Comparison of ENCODE assay signal across 10 cellular contexts in the genomic region with DNA sequence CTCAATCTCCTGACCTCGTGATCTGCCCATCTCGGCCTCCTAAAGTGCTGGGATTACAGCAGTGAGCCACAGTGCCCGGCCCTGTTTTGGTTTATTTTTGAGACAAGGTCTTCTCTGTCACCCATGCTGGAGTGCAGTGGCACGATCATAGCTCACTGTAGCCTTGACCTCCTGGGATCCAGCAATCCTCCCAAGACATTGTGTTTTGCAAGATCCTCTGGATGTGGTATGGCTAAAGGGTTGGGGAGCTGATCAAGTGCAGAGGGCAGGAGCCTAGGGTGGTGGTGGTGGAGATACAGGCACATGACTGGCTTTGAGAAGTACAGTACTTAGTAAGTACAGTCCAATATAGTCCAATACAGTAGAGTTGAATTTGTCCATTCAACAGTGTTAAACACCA. TPM values are rescaled to one million over a fixed set of nuclear protein-coding genes. Genes with fewer than 3 reads are reported as not detected.
DNase-seq lines count a peak whose midpoint lies in the region; ATAC-seq and TF ChIP-seq lines count a peak whose summit lies in the region.
"Had no signal": no experiment of that assay in that cellular context is flagged by ENCODE, and none has a peak within 500 bp of the region (broad histone marks: within the 10 kb centered on the region; RNA-seq: fewer than 3 reads in every experiment).

No MANE protein-coding gene starts in this region.

- CTCF ChIA-PET in activated CD8-positive, alpha-beta memory T cell treated with anti-CD3 and anti-CD28 coated beads, Interleukin-2, amount 10 ng/mL, durations not matched to agents 7 days and 5 days (lab: Charles Lee) = interaction anchor here (1.0 to 5.5 kb wide), 9 partner anchors 9 to 100 kb away, joined by 3 to 48 read pairs (median 12); partner anchors contain the start of gene TOP2A

- H3K4me1 ChIP-seq in SJSA1 (replicated peaks) (peaks cover 55% of the 10 kb centered on the region), skeletal muscle satellite cell (ENCODE audit: control insufficient read depth, insufficient read depth, low read length) (peaks cover 64% of the 10 kb centered on the region)

- H3K9me3 Mint-ChIP-seq in activated CD8-positive, alpha-beta memory T cell treated with anti-CD3 and anti-CD28 coated beads, Interleukin-2, amount 10 ng/mL, durations not matched to agents 7 days and 5 days (ENCODE audit: low read depth) = no peaks in the 10 kb centered on the region

- H3K27ac Mint-ChIP-seq in activated CD8-positive, alpha-beta memory T cell treated with anti-CD3 and anti-CD28 coated beads, Interleukin-2, amount 10 ng/mL, durations not matched to agents 7 days and 5 days = peak overlapping the region; percentile 75

- H3K27me3 Mint-ChIP-seq in activated CD8-positive, alpha-beta memory T cell treated with anti-CD3 and anti-CD28 coated beads, Interleukin-2, amount 10 ng/mL, durations not matched to agents 7 days and 5 days = peaks cover 21% of the 10 kb centered on the region

- H3K27ac ChIP-seq in SJSA1 (peak overlapping the region; percentile 34; the same call in 1 of the 2 replicates), coronary artery (no peak overlapping the region)
- H3K27ac ChIP-seq: heart left ventricle had no signal

- DNase-seq in activated CD8-positive, alpha-beta memory T cell treated with anti-CD3 and anti-CD28 coated beads, Interleukin-2, amount 10 ng/mL, durations not matched to agents 7 days and 5 days = no peak
- no peak for DNase-seq in activated CD8-positive, alpha-beta memory T cell treated with anti-CD3 and anti-CD28 coated beads, Interleukin-2, amount 50 U/mL, for 48 hours
- no peak for DNase-seq in SJSA1 (ENCODE audit: low read depth in 1 of 2, low spot score in 2 of 2)
- peak; percentile 40 for DNase-seq in coronary artery (ENCODE audit: low spot score)
- DNase-seq in ecto neural progenitor cell (ENCODE audit: low spot score) = no peak
- no peak for DNase-seq in pons (ENCODE audit: low spot score)

- H3K9me3 ChIP-seq in SJSA1 (replicated peaks) = no peaks in the 10 kb centered on the region
- H3K9me3 ChIP-seq in skeletal muscle satellite cell (replicated peaks; ENCODE audit: low read length) = no peaks in the 10 kb centered on the region
- H3K9me3 ChIP-seq: heart left ventricle had no signal

- no peak overlapping the region for H3K4me3 ChIP-seq in SJSA1
- no peak overlapping the region for H3K4me3 ChIP-seq in coronary artery
- no peak overlapping the region for H3K4me3 ChIP-seq in skeletal muscle satellite cell (ENCODE audit: low read length)

- no peaks in the 10 kb centered on the region for H3K27me3 ChIP-seq in SJSA1 (replicated peaks)
- no peaks in the 10 kb centered on the region for H3K27me3 ChIP-seq in skeletal muscle satellite cell (ENCODE audit: control insufficient read depth, insufficient read depth, low read length)

- peaks cover 22% of the 10 kb centered on the region for H3K36me3 Mint-ChIP-seq in activated CD8-positive, alpha-beta memory T cell treated with anti-CD3 and anti-CD28 coated beads, Interleukin-2, amount 10 ng/mL, durations not matched to agents 7 days and 5 days

- ATAC-seq in activated CD8-positive, alpha-beta memory T cell treated with anti-CD3 and anti-CD28 coated beads, Interleukin-2, amount 10 ng/mL, durations not matched to agents 7 days and 5 days = no peak
- no peak for ATAC-seq in HG03521 (IDR thresholded peaks at IDR 0.05; ENCODE audit: unreplicated experiment)
- ATAC-seq: heart left ventricle had no signal

- H3K36me3 ChIP-seq in SJSA1 = no peaks in the 10 kb centered on the region
- H3K36me3 ChIP-seq in skeletal muscle satellite cell (ENCODE audit: insufficient read depth, low read length) = no peaks in the 10 kb centered on the region
- H3K36me3 ChIP-seq: heart left ventricle had no signal

- TF ChIP-seq CTCF in coronary artery (IDR thresholded peaks at IDR 0.05) = no peak

- peak overlapping the region; percentile 27 for H3K4me2 ChIP-seq in skeletal muscle satellite cell (ENCODE audit: low read length)

- peaks cover 60% of the 10 kb centered on the region for H3K4me1 Mint-ChIP-seq in activated CD8-positive, alpha-beta memory T cell treated with anti-CD3 and anti-CD28 coated beads, Interleukin-2, amount 10 ng/mL, durations not matched to agents 7 days and 5 days

- peak overlapping the region; percentile 35 for H3K9ac ChIP-seq in skeletal muscle satellite cell (ENCODE audit: low read depth, low read length)

- peak overlapping the region; percentile 52 for H3K4me3 Mint-ChIP-seq in activated CD8-positive, alpha-beta memory T cell treated with anti-CD3 and anti-CD28 coated beads, Interleukin-2, amount 10 ng/mL, durations not matched to agents 7 days and 5 days

RNA-seq across cellular contexts. Expression of gene TNS4, which starts 16.6 kb away (rescaled TPM):
- 1 to 10 TPM; 4.2 to 5.8 TPM for total RNA-seq in activated CD8-positive, alpha-beta memory T cell treated with anti-CD3 and anti-CD28 coated beads, Interleukin-2, amount 10 ng/mL, durations not matched to agents 7 days and 5 days
- total RNA-seq in SJSA1 (2014; rRNA removed; shearing (Covaris generic)) = not detected in 2 replicates
- under 0.01 and 0.22 TPM in 2 replicates for total RNA-seq in skeletal muscle satellite cell (2012; rRNA removed)
- total RNA-seq: A673 had no signal

RNA-seq across cellular contexts. Expression of gene CCR7, which starts 47.3 kb away (rescaled TPM):
- 10 to 100 TPM; 43.5 to 83.9 TPM for total RNA-seq in activated CD8-positive, alpha-beta memory T cell treated with anti-CD3 and anti-CD28 coated beads, Interleukin-2, amount 10 ng/mL, durations not matched to agents 7 days and 5 days
- not detected in 2 replicates for total RNA-seq in SJSA1 (2014; rRNA removed; shearing (Covaris generic))
- 0.25 and 0.66 TPM in 2 replicates for total RNA-seq in skeletal muscle satellite cell (2012; rRNA removed)

Comparison
In these comparisons a context has a peak if more than half of its experiments do, and no peak if none do; other contexts are left out.
1. RNA of gene CCR7, which starts 47.3 kb away (total RNA-seq): 43.5 to 83.9 TPM in activated CD8-positive, alpha-beta memory T cell treated with anti-CD3 and anti-CD28 coated beads, Interleukin-2, amount 10 ng/mL, durations not matched to agents 7 days and 5 days; not detected in SJSA1; every median in the first group is over 10 times any median in the second.